ENCODE assay signal across 8 cellular contexts in the genomic region with DNA sequence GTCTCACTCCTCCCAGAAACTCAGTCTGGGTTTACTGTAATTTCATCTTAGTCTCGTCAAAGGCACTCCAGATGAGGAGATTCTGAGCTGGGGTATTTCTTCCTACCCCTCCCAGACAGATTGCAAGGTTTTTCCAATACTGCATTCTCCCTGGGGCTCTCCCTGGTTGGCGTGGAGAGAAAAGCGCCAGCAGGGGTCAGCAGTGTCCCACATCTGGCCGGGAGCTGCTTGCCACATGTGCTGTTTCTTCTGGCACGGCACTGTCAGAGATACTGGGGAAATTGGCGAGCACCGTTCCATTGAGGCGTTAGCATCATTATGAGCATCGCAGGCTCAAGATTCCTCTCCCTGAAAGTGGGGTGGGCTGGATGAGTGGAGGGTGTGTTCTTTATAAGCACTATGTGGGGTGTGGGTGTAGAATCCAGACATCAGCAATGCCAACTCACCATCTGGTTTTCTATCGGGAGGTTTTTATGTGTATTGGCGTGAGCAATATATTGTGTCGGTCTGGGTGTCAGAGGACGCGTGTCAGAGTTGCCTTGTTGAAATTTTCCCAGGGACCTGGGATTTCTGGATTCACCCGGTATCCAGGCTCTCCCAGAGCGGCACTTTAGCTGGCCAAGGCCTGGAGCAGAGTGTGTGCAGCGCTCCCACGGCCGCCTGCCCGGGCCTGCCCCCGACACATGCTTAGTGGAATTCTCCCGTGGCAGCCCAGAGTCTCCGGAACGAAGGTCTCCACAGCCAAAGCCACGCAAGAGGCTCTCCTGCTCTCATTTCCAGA. TPM values are rescaled to one million over a fixed set of nuclear protein-coding genes. Genes with fewer than 3 reads are reported as not detected.
DNase-seq lines count a peak whose midpoint lies in the region; ATAC-seq and TF ChIP-seq lines count a peak whose summit lies in the region.

No MANE protein-coding gene starts in this region.

- H3K9me3 ChIP-seq in neural cell (ENCODE audit: low read length): no peaks in the 10 kb centered on the region

- peak; percentile 73 for DNase-seq in 8988T
- peak; percentile 73 for DNase-seq in NCI-H2171 treated with DMSO at 0.1 percent for 48 hours (lab: John Stamatoyannopoulos, UW)
- DNase-seq in fibroblast of mammary gland (ENCODE audit: low read depth): peak; percentile 89
- DNase-seq in ureter (ENCODE audit: low spot score): peak; percentile 88

- H3K27ac ChIP-seq in neural cell (ENCODE audit: low read length): no peak overlapping the region

- H3K4me3 ChIP-seq in GM12875 (ENCODE audit: low read depth, low read length): no peak overlapping the region
- no peak overlapping the region for H3K4me3 ChIP-seq in WI38 (ENCODE audit: low read depth, low read length)
- no peak overlapping the region for H3K4me3 ChIP-seq in fibroblast of mammary gland (ENCODE audit: control insufficient read depth, low read depth, low read length)
- H3K4me3 ChIP-seq in neural cell (ENCODE audit: low read length): no peak overlapping the region

- no peaks in the 10 kb centered on the region for H3K79me2 ChIP-seq in neural cell (replicated peaks; ENCODE audit: insufficient read depth, low read length)

- no peaks in the 10 kb centered on the region for H3K9me2 ChIP-seq in neural cell (ENCODE audit: insufficient read depth, low read length)

- TF ChIP-seq CTCF in GM12875 (IDR thresholded peaks at IDR 0.05; ENCODE audit: borderline replicate concordance, insufficient read depth, low read depth, low read length): peak; percentile 75
- peak; percentile 80 for TF ChIP-seq CTCF in WI38 (IDR thresholded peaks at IDR 0.05; ENCODE audit: low read depth, low read length)
- TF ChIP-seq CTCF in fibroblast of mammary gland (conservative IDR thresholded peaks at IDR 0.05; ENCODE audit: control insufficient read depth, insufficient read depth, low read depth, low read length): peak; percentile 90
- TF ChIP-seq CTCF in neural cell (IDR thresholded peaks at IDR 0.05; ENCODE audit: poor library complexity, severe bottlenecking): peak; percentile 95

- H3F3A ChIP-seq in neural cell (ENCODE audit: insufficient read depth, low read length, poor library complexity, severe bottlenecking): no peaks in the 10 kb centered on the region

- no peaks in the 10 kb centered on the region for H4K20me1 ChIP-seq in neural cell (ENCODE audit: insufficient read depth)

- H2AFZ ChIP-seq in neural cell (ENCODE audit: low read depth, low read length): no peak overlapping the region

- no peak for ATAC-seq in HG03521 (IDR thresholded peaks at IDR 0.05; ENCODE audit: unreplicated experiment)

- no peaks in the 10 kb centered on the region for H3K27me3 ChIP-seq in neural cell (ENCODE audit: insufficient read depth, low read depth, low read length)

- H3K4me2 ChIP-seq in neural cell (ENCODE audit: low read length): no peak overlapping the region

- TF ChIP-seq EP300 in neural cell (conservative IDR thresholded peaks at IDR 0.05; ENCODE audit: poor library complexity, severe bottlenecking): peak; percentile 20

- no peaks in the 10 kb centered on the region for H3K36me3 ChIP-seq in neural cell (ENCODE audit: insufficient read depth, low read length)

- peak overlapping the region; percentile 12 for H3K9ac ChIP-seq in neural cell (ENCODE audit: low read length)

- peak; percentile 97 for TF ChIP-seq RAD21 in neural cell (conservative IDR thresholded peaks at IDR 0.05)

TF ChIP-seq in neural cell, 6 proteins besides CTCF, POLR2A, EP300 and RAD21:
- peak; percentile 81 for TF ChIP-seq MXI1 (conservative IDR thresholded peaks at IDR 0.05; ENCODE audit: poor library complexity, severe bottlenecking)
- TF ChIP-seq SMC3 (conservative IDR thresholded peaks at IDR 0.05; ENCODE audit: poor library complexity): peak; percentile 95
- no peak for TF ChIP-seq TAF1 (IDR thresholded peaks at IDR 0.05; ENCODE audit: low read depth)

RNA-seq across cellular contexts. Expression of gene NAV1, which starts 8.0 kb away (rescaled TPM):
- polyA plus RNA-seq in neural cell: 33.2 and 38.0 TPM in 2 replicates
- 92.3 and 130 TPM in 2 replicates for polyA minus RNA-seq in neural cell
- total RNA-seq in ureter: 49.3 TPM

RNA-seq across cellular contexts. Expression of gene CSRP1, which starts 24.0 kb away (rescaled TPM):
- 4.2 and 12.1 TPM in 2 replicates for polyA plus RNA-seq in neural cell
- polyA minus RNA-seq in neural cell: 3.9 and 5.6 TPM in 2 replicates
- 545 TPM for total RNA-seq in ureter
